In the genomic region with DNA sequence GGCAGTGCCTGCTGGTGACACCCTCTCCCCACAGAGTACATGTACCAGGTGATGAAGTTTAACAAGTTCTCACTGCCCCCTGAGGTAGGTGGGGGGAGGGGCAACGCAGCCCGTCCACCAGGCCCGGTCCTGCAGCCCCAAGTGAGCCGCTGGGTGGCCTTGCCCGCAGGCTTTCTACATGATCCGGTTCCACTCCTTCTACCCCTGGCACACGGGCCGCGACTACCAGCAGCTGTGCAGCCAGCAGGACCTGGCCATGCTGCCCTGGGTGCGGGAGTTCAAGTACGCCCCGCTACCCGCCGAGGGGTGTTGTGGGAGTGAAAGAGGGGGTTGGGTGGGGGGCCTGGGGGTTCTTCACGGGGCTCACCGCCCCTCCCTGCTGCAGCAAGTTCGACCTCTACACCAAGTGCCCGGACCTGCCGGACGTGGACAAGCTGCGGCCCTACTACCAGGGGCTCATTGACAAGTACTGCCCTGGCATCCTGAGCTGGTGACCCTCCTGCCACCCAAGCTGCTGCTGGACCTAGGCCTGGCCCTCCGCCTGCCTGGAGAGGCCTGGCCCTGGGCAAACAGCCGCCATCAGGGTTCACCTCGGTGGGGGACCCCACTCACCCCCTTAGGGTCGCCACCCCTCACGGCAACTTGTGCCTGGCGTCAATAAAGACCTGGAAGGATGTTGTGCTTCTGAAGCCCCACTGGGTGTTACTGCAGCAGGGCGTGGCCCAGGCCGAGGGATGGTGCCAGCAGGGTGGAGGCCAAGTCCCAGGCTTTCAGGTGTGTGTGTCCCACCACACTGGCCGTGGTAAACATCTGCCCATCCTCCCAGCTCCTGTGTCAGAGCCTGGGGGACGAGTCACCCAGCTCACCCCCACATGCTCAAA, we compare ENCODE assay signal across 1 cellular context.
TF ChIP-seq lines count a peak whose summit lies in the region.

No MANE protein-coding gene starts in this region.

TF ChIP-seq in H1, 55 proteins besides CTCF, POLR2A, EP300 and RAD21:
- TF ChIP-seq SP1 (IDR thresholded peaks at IDR 0.05; ENCODE audit: low read depth, low read length): no peak
- no peak for TF ChIP-seq ZNF274 (IDR thresholded peaks at IDR 0.05; ENCODE audit: borderline replicate concordance, extremely low read depth, low read length)
- TF ChIP-seq ASH2L (IDR thresholded peaks at IDR 0.05; ENCODE audit: low read length): no peak
- TF ChIP-seq POLR2AphosphoS5 (IDR thresholded peaks at IDR 0.05; ENCODE audit: low read depth, low read length): no peak
- TF ChIP-seq TAF1 (IDR thresholded peaks at IDR 0.05; ENCODE audit: low read depth, low read length): no peak
- TF ChIP-seq RBBP5 (IDR thresholded peaks at IDR 0.05; ENCODE audit: borderline replicate concordance, low read depth, low read length): no peak
- no peak for TF ChIP-seq FOSL1 (IDR thresholded peaks at IDR 0.05; ENCODE audit: insufficient read depth, low read depth, low read length)
- TF ChIP-seq NANOG (IDR thresholded peaks at IDR 0.05; ENCODE audit: insufficient read depth, low read depth, low read length, poor library complexity, severe bottlenecking): no peak
- TF ChIP-seq CTBP2 (IDR thresholded peaks at IDR 0.05; ENCODE audit: borderline replicate concordance, insufficient read depth, insufficient read length, low read length): no peak
- TF ChIP-seq HDAC6 (IDR thresholded peaks at IDR 0.05; ENCODE audit: low read depth, low read length): no peak
- TF ChIP-seq SRF (IDR thresholded peaks at IDR 0.05; ENCODE audit: low read depth, low read length): no peak
TF ChIP-seq in H1: peak in this region for 0.
